Comparison of ENCODE assay signal across 1 cellular context in genomic region chr14:103516426-103517171, GRCh38.
A peak's percentile ranks its signal among the peaks of the same experiment; 100 is the strongest.
TF ChIP-seq lines count a peak whose summit lies in the region.

No MANE protein-coding gene starts in this region.

TF ChIP-seq in endothelial cell of umbilical vein, 7 proteins besides CTCF, POLR2A, EP300 and RAD21:
- TF ChIP-seq MYC (IDR thresholded peaks at IDR 0.05; ENCODE audit: low read depth, low read length), result no peak
- TF ChIP-seq POLR2AphosphoS5 (IDR thresholded peaks at IDR 0.05; ENCODE audit: insufficient read depth, low read depth, low read length), result peak; percentile 10
- TF ChIP-seq EZH2 (IDR thresholded peaks at IDR 0.05; ENCODE audit: borderline replicate concordance, low read depth, low read length, severe bottlenecking), result no peak
